Comparison of ENCODE assay signal across 28 cellular contexts in the genomic region with DNA sequence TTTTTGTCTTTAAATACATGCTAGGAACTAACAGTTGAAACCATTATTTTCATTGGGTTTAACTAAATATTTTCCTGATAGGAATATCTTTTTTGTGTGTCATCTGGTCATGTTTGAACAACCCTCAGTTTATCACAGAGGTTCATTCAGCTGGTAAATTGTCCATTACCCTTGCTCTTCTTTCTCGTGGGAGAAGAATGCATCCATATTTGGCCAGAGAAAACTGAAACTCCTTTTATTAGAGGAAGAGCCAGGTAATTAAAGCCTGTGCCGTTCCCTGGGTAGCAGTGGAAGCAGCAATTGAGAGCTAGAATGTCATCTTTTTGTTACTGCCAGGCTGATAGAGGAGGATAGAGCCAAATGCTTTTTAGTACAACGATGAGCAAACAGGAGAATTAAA.
DNase-seq lines count a peak whose midpoint lies in the region; ATAC-seq, FAIRE-seq and TF ChIP-seq lines count a peak whose summit lies in the region.
"Had no signal": no experiment of that assay in that cellular context is flagged by ENCODE, and none has a peak within 500 bp of the region (broad histone marks: within the 10 kb centered on the region; RNA-seq: fewer than 3 reads in every experiment).

No MANE protein-coding gene starts in this region.

- no peak overlapping the region for H3K56ac ChIP-seq in H1 (replicated peaks; ENCODE audit: insufficient read length, low read depth, low read length)

- no peaks in the 10 kb centered on the region for H3K79me1 ChIP-seq in H1 (ENCODE audit: low read depth, low read length)

- H4K5ac ChIP-seq in H1 (ENCODE audit: insufficient read length, low read depth, low read length) = no peak overlapping the region

- no peaks in the 10 kb centered on the region for H3K9me3 ChIP-seq in H1 (ENCODE audit: insufficient read depth in 2 of 2, low read depth in 1 of 2, low read length in 1 of 2)
- H3K9me3 ChIP-seq: Caco-2, lower lobe of right lung, MG63, mucosa of descending colon, right atrium auricular region, SK-N-SH, upper lobe of left lung had no signal

- peak overlapping the region; percentile 4; the same call in 1 of the 2 replicates for H2AFZ ChIP-seq in H1 (ENCODE audit: low read length)
- H2AFZ ChIP-seq: parathyroid adenoma had no signal

- no peak overlapping the region for H3K4me3 ChIP-seq in H1 (ENCODE audit: extremely low read depth in 1 of 4, insufficient read depth in 2 of 4, low read depth in 3 of 4, low read length in 4 of 4)
- H3K4me3 ChIP-seq: K562, lower lobe of right lung, MG63, mucosa of descending colon, right atrium auricular region, upper lobe of left lung had no signal

- DNase-seq in DMS153 (lab: John Stamatoyannopoulos, UW) = peak; percentile 47
- DNase-seq in NCI-H1105 treated with DMSO at 0.1 percent for 48 hours (lab: John Stamatoyannopoulos, UW) = peak; percentile 47
- peak; percentile 28 for DNase-seq in NCI-H345 (lab: John Stamatoyannopoulos, UW)
- DNase-seq in H1 (ENCODE audit: low read depth in 1 of 2, low spot score in 2 of 2) = no peak
- no peak for DNase-seq in GM13977 (ENCODE audit: low spot score)
- no peak for DNase-seq in ecto neural progenitor cell (ENCODE audit: low spot score)
- DNase-seq: activated CD4-positive, alpha-beta T cell treated with anti-CD3 and anti-CD28 coated beads, Interleukin-2, amount 10 ng/mL, durations not matched to agents 7 days and 5 days; activated naive CD4-positive, alpha-beta T cell treated with anti-CD3 and anti-CD28 coated beads, Interleukin-2, amount 10 ng/mL, durations not matched to agents 7 days and 5 days; Caco-2; islet precursor cell; lower lobe of right lung; MG63; mucosa of descending colon; NCI-H2107; NCI-H526 treated with DMSO at 0.1 percent for 48 hours; SK-N-SH; stimulated activated CD4-positive, alpha-beta T cell treated with anti-CD3 and anti-CD28 coated beads, Interleukin-2, amount 100 ng/mL, for 48 hours; substantia nigra; upper lobe of left lung; WERI-Rb-1 had no signal

- no peak overlapping the region for H2BK20ac ChIP-seq in H1 (ENCODE audit: low read length)

- 82% methylated on average over 3 of the region's 3 CpGs; no CpG with 5 or more reads in 1 of the 2 experiments for WGBS in H1 (ENCODE audit: extremely low coverage in 1 of 2, insufficient coverage in 1 of 2, insufficient read length in 1 of 2, insufficient replicate concordance in 2 of 2, low coverage in 1 of 2, low lambda C conversion rate in 2 of 2, missing lambda C conversion rate in 1 of 2), 2 experiments

- no peak overlapping the region for H3K23ac ChIP-seq in H1 (ENCODE audit: insufficient read length)

- no peak overlapping the region for H3K4me2 ChIP-seq in H1 (ENCODE audit: insufficient read depth in 1 of 2, low read depth in 2 of 2, low read length in 2 of 2)
- H3K4me2 ChIP-seq: SK-N-SH had no signal

- TF ChIP-seq CTCF in H1 (IDR thresholded peaks at IDR 0.05; ENCODE audit: control extremely low read depth in 1 of 3, insufficient read depth in 1 of 3, low read depth in 1 of 3, low read length in 3 of 3) = no peak
- no peak for TF ChIP-seq CTCF in GM13977 (IDR thresholded peaks at IDR 0.05; ENCODE audit: extremely low read depth, insufficient read depth, missing control alignments)

- no peaks in the 10 kb centered on the region for H4K20me1 ChIP-seq in H1 (replicated peaks in 1 of 2; ENCODE audit: control insufficient read depth in 1 of 2, insufficient read depth in 2 of 2, low read length in 2 of 2)

- no peak overlapping the region for H2BK5ac ChIP-seq in H1 (ENCODE audit: low read depth, low read length)

- H3K9ac ChIP-seq in H1 (replicated peaks in 1 of 4; ENCODE audit: extremely low read depth in 1 of 4, low read depth in 3 of 4, low read length in 3 of 4) = no peak overlapping the region
- H3K9ac ChIP-seq: parathyroid adenoma, SK-N-SH had no signal

- no peak overlapping the region for H3K27ac ChIP-seq in H1 (ENCODE audit: low read depth, low read length)
- H3K27ac ChIP-seq: lower lobe of right lung, parathyroid adenoma, right atrium auricular region, upper lobe of left lung, WERI-Rb-1 had no signal

- H3K18ac ChIP-seq in H1 (ENCODE audit: extremely low read depth, low read length) = no peak overlapping the region

- no peak overlapping the region for H2BK12ac ChIP-seq in H1 (ENCODE audit: low read depth, low read length)

- in situ Hi-C loops in GM13977 (cut with MboI; ENCODE audit: low pct_unique_long_range_greater_than_20kb, low sequenced_read_pairs, unreplicated experiment) = no loop called here

- no peaks in the 10 kb centered on the region for H3K79me2 ChIP-seq in H1 (ENCODE audit: control insufficient read depth in 1 of 2, insufficient read depth in 2 of 2, low read length in 2 of 2)
- H3K79me2 ChIP-seq: parathyroid adenoma had no signal

- no peak overlapping the region for H2BK15ac ChIP-seq in H1 (ENCODE audit: low read length)

- H4K8ac ChIP-seq in H1 (ENCODE audit: extremely low read depth, insufficient read depth, low read length) = no peak overlapping the region

- CTCF ChIA-PET in H1 (lab: Charles Lee; ENCODE audit: partially characterized antibody) = interaction anchor here (0.7 to 1.3 kb wide), 2 partner anchors 9 to 12 kb away, joined by 3 read pairs; no protein-coding TSS in a partner anchor

- H3K4ac ChIP-seq in H1 (replicated peaks; ENCODE audit: insufficient read length, low read depth, low read length) = no peak overlapping the region

- peaks cover 0 to 4% (median 0%) of the 10 kb centered on the region in 4 experiments; a peak in 2 of 7 replicates for H3K4me1 ChIP-seq in H1 (replicated peaks in 1 of 4; ENCODE audit: control insufficient read depth in 3 of 4, insufficient read depth in 4 of 4, low read length in 3 of 4)
- H3K4me1 ChIP-seq: Caco-2, lower lobe of right lung, parathyroid adenoma, right atrium auricular region, upper lobe of left lung had no signal

- H3K27me3 ChIP-seq in H1 (replicated peaks in 1 of 4; ENCODE audit: control insufficient read depth in 3 of 4, extremely low read depth in 1 of 4, insufficient read depth in 3 of 4, low read length in 3 of 4) = no peaks in the 10 kb centered on the region
- H3K27me3 ChIP-seq: MG63, right atrium auricular region, upper lobe of left lung had no signal

- no peak overlapping the region for H4K91ac ChIP-seq in H1 (replicated peaks; ENCODE audit: insufficient read length, low read length)

- no peak overlapping the region for H2AK5ac ChIP-seq in H1 (ENCODE audit: low read depth, low read length)

- no peak overlapping the region for H3K14ac ChIP-seq in H1 (ENCODE audit: insufficient read length)

- H3K23me2 ChIP-seq in H1 (ENCODE audit: low read depth, low read length) = no peaks in the 10 kb centered on the region

- ATAC-seq in GM21576 (IDR thresholded peaks at IDR 0.05; ENCODE audit: unreplicated experiment) (no peak), HG03432 (IDR thresholded peaks at IDR 0.05; ENCODE audit: unreplicated experiment) (no peak)
- ATAC-seq: K562; lower lobe of right lung; mucosa of descending colon; stimulated activated effector memory CD8-positive, alpha-beta T cell treated with anti-CD3 and anti-CD28 coated beads, Interleukin-12 subunit alpha, Interleukin-12 subunit beta, amount 100 ng/mL, for 72 hours had no signal

- TF ChIP-seq POLR2A in H1 (IDR thresholded peaks at IDR 0.05; ENCODE audit: control extremely low read depth in 1 of 2, low read depth in 2 of 2, low read length in 2 of 2) = no peak

- TF ChIP-seq EP300 in H1 (IDR thresholded peaks at IDR 0.05; ENCODE audit: borderline replicate concordance in 1 of 2, low read depth in 2 of 2, low read length in 2 of 2) = no peak

- no peak overlapping the region for H2BK120ac ChIP-seq in H1 (replicated peaks; ENCODE audit: low read depth, low read length)

- H3K36me3 ChIP-seq in H1 (ENCODE audit: control insufficient read depth in 2 of 4, insufficient read depth in 4 of 4, low read length in 3 of 4) = no peaks in the 10 kb centered on the region
- H3K36me3 ChIP-seq: lower lobe of right lung, MG63, right atrium auricular region, upper lobe of left lung, WERI-Rb-1 had no signal

- POLR2A ChIA-PET in H1 (lab: Charles Lee; ENCODE audit: partially characterized antibody) = no interaction called here

- TF ChIP-seq RAD21 in H1 (IDR thresholded peaks at IDR 0.05 in 1 of 2, conservative IDR thresholded peaks at IDR 0.05 in 1 of 2; ENCODE audit: low read depth in 2 of 2, low read length in 2 of 2) = no peak

- FAIRE-seq in H1 (lab: Jason Lieb, UNC) = no peak
- FAIRE-seq: GM12892, GM19239, K562 had no signal

TF ChIP-seq in H1, 55 proteins besides CTCF, POLR2A, EP300 and RAD21 (continues in another document):
- no peak for TF ChIP-seq CTBP2 (IDR thresholded peaks at IDR 0.05; ENCODE audit: borderline replicate concordance, insufficient read depth, insufficient read length, low read length)
- TF ChIP-seq ASH2L (IDR thresholded peaks at IDR 0.05; ENCODE audit: low read length) = no peak
- TF ChIP-seq TAF1 (IDR thresholded peaks at IDR 0.05; ENCODE audit: low read depth, low read length) = no peak
- TF ChIP-seq TCF12 (IDR thresholded peaks at IDR 0.05; ENCODE audit: low read depth, low read length) = no peak
- TF ChIP-seq RNF2 (IDR thresholded peaks at IDR 0.05; ENCODE audit: borderline replicate concordance, low read depth, low read length, missing control alignments, poor library complexity, severe bottlenecking) = no peak

Comparison
In these comparisons a context has a peak if more than half of its experiments do, and no peak if none do; other contexts are left out.
1. DNase-seq: peak in DMS153 (single experiment), NCI-H1105 treated with DMSO at 0.1 percent for 48 hours (single experiment) and NCI-H345 (single experiment); none in H1 (0 of 2), GM13977 (single experiment) and ecto neural progenitor cell (single experiment).